ENCODE assay signal across 8 cellular contexts in genomic region chr20:4038047-4038459, GRCh38. TPM values are rescaled to one million over a fixed set of nuclear protein-coding genes. Genes with fewer than 3 reads are reported as not detected.
A peak's percentile ranks its signal among the peaks of the same experiment; 100 is the strongest.
DNase-seq lines count a peak whose midpoint lies in the region; ATAC-seq, FAIRE-seq and TF ChIP-seq lines count a peak whose summit lies in the region.

No MANE protein-coding gene starts in this region.

- H3K9me3 ChIP-seq in AG04450 (ENCODE audit: control insufficient read depth, insufficient read depth, low read length) = no peaks in the 10 kb centered on the region; the same call in none of the 2 replicates
- H3K9me3 ChIP-seq in Peyer's patch = no peaks in the 10 kb centered on the region
- H3K9me3 ChIP-seq in small intestine (ENCODE audit: control insufficient read depth, low read depth) = no peaks in the 10 kb centered on the region
- H3K9me3 ChIP-seq in esophagus muscularis mucosa = no peaks in the 10 kb centered on the region

- H3K4me3 ChIP-seq in AG04450 (ENCODE audit: low read depth, low read length) = no peak overlapping the region
- peak overlapping the region in 1 of 4 donors; percentile 7 for H3K4me3 ChIP-seq in Peyer's patch
- H3K4me3 ChIP-seq in small intestine (ENCODE audit: low read depth in 1 of 2, low read length in 2 of 2) = no peak overlapping the region
- H3K4me3 ChIP-seq in esophagus muscularis mucosa = no peak overlapping the region

- DNase-seq in AG04450 (ENCODE audit: low read depth, low spot score) (no peak), Peyer's patch (peak; percentile 58 to 85 (median 76)), activated T-helper 1 cell treated with Interleukin-2 at 50 U/mL for 16 hours (ENCODE audit: low read depth) (peak; percentile 72), Right ventricle myocardium superior (peak; percentile 82), small intestine (peak; percentile 64), esophagus muscularis mucosa (ENCODE audit: extremely low spot score) (no peak)

- 24 to 45% (median 44%) methylated on average over 8 of the region's 8 CpGs for WGBS in small intestine, 3 donors
- WGBS in esophagus muscularis mucosa = 42% methylated on average over 8 of the region's 8 CpGs

- CTCF ChIA-PET in AG04450 (lab: Charles Lee) = no interaction called here

- TF ChIP-seq CTCF in AG04450 (IDR thresholded peaks at IDR 0.05; ENCODE audit: low read depth, low read length) (no peak), Peyer's patch (IDR thresholded peaks at IDR 0.05) (no peak), esophagus muscularis mucosa (IDR thresholded peaks at IDR 0.05) (no peak)

- TF ChIP-seq POLR2A in Peyer's patch (IDR thresholded peaks at IDR 0.05) (no peak), esophagus muscularis mucosa (IDR thresholded peaks at IDR 0.05; ENCODE audit: low read depth) (no peak)

- H3K36me3 ChIP-seq in Peyer's patch (no peaks in the 10 kb centered on the region), small intestine (ENCODE audit: control insufficient read depth in 2 of 2, insufficient read depth in 2 of 2, low read length in 2 of 2) (no peaks in the 10 kb centered on the region), esophagus muscularis mucosa (no peaks in the 10 kb centered on the region)

- TF ChIP-seq EP300 in esophagus muscularis mucosa (IDR thresholded peaks at IDR 0.05) = no peak

- POLR2A ChIA-PET in AG04450 (lab: Yijun Ruan, JAX) = no interaction called here

- peak overlapping the region; percentile 57 for H3K27ac ChIP-seq in AG04450 (ENCODE audit: low read depth, low read length)
- H3K27ac ChIP-seq in Peyer's patch = peak overlapping the region in 3 of 4 donors; percentile 9 to 48 (median 42)
- H3K27ac ChIP-seq in small intestine (ENCODE audit: low read depth in 1 of 2, low read length in 1 of 2) = peak overlapping the region in 1 of 2 donors; percentile 57
- no peak overlapping the region for H3K27ac ChIP-seq in esophagus muscularis mucosa (replicated peaks in 1 of 4)

- H3K27me3 ChIP-seq in AG04450 (ENCODE audit: control insufficient read depth, insufficient read depth, low read length) = no peaks in the 10 kb centered on the region
- H3K27me3 ChIP-seq in Peyer's patch = no peaks in the 10 kb centered on the region
- H3K27me3 ChIP-seq in small intestine (ENCODE audit: control insufficient read depth in 2 of 2, insufficient read depth in 2 of 2, low read length in 2 of 2) = no peaks in the 10 kb centered on the region
- H3K27me3 ChIP-seq in esophagus muscularis mucosa = peaks cover 0 to 9% (median 0%) of the 10 kb centered on the region in 4 donors

- intact Hi-C loops in Right ventricle myocardium superior (cut with DNase I) = no loop called here
- intact Hi-C loops in esophagus muscularis mucosa (cut with DNase I) = no loop called here

- H3K4me1 ChIP-seq in Peyer's patch (peaks cover 0 to 10% (median 3%) of the 10 kb centered on the region in 4 donors), small intestine (ENCODE audit: control insufficient read depth in 2 of 2, insufficient read depth in 1 of 2, low read depth in 1 of 2, low read length in 1 of 2) (peaks cover 4 to 5% of the 10 kb centered on the region in 2 donors), esophagus muscularis mucosa (peaks cover 4 to 13% (median 11%) of the 10 kb centered on the region in 4 donors)

- no peak for FAIRE-seq in small intestine (lab: Jason Lieb, UNC)

- ATAC-seq in GM19023 (IDR thresholded peaks at IDR 0.05; ENCODE audit: unreplicated experiment) (peak; percentile 95), HG03135 (IDR thresholded peaks at IDR 0.05; ENCODE audit: unreplicated experiment) (peak; percentile 97), Right ventricle myocardium superior (ENCODE audit: poor library complexity) (peak; percentile 92)

RNA-seq across cellular contexts. Expression of gene RNF24, which starts 22.7 kb away (rescaled TPM):
- polyA plus RNA-seq in AG04450 (2011; rRNA removed) (24.7 and 30.8 TPM in 2 replicates), small intestine (1 to 10 TPM; 1.6 to 3.6 (median 2.0) TPM)
- polyA minus RNA-seq in AG04450 (2011; rRNA and poly(A)+ RNA removed) = 22.3 and 27.0 TPM in 2 replicates
- total RNA-seq in Peyer's patch (1 to 10 TPM; 4.5 to 6.0 (median 5.7) TPM), Right ventricle myocardium superior (4.8 TPM), esophagus muscularis mucosa (10 to 100 TPM in 3 of 4 donors, 1 to 10 TPM in 1; 10.0 to 26.8 (median 18.0) TPM)

Comparison
In these comparisons a context has a peak if more than half of its experiments do, and no peak if none do; other contexts are left out.
1. DNase-seq: peak in Peyer's patch (3 of 3), activated T-helper 1 cell treated with Interleukin-2 at 50 U/mL for 16 hours (single experiment), Right ventricle myocardium superior (single experiment) and small intestine (single experiment); none in AG04450 (single experiment) and esophagus muscularis mucosa (single experiment).
2. H3K27ac ChIP-seq: peak in AG04450 (single experiment) and Peyer's patch (3 of 4); none in esophagus muscularis mucosa (0 of 4).
3. Peak in every context shown above with its lines, with median percentiles within 50 percentile points of each other: ATAC-seq.